In genomic region chr16:28910046-28911031, GRCh38 we compare ENCODE assay signal across 14 cellular contexts. TPM values are rescaled to one million over a fixed set of nuclear protein-coding genes. Genes with fewer than 3 reads are reported as not detected.
A peak's percentile ranks its signal among the peaks of the same experiment; 100 is the strongest.
DNase-seq lines count a peak whose midpoint lies in the region; ATAC-seq and TF ChIP-seq lines count a peak whose summit lies in the region.
"Had no signal": no experiment of that assay in that cellular context is flagged by ENCODE, and none has a peak within 500 bp of the region (broad histone marks: within the 10 kb centered on the region; RNA-seq: fewer than 3 reads in every experiment).

No MANE protein-coding gene starts in this region.

- peak; percentile 14 for DNase-seq in stimulated activated CD4-positive, alpha-beta T cell treated with anti-CD3 and anti-CD28 coated beads, Interleukin-1b, Interleukin-23, amount 100 ng/mL, for 48 hours
- DNase-seq in stimulated activated CD4-positive, alpha-beta T cell treated with anti-CD3 and anti-CD28 coated beads, Interleukin-15, amount 100 ng/mL, for 24 hours, result no peak
- DNase-seq in NCI-H82 treated with DMSO at 0.1 percent for 48 hours (lab: John Stamatoyannopoulos, UW; ENCODE audit: unreplicated experiment) (peak; percentile 41), epithelial cell of esophagus (ENCODE audit: low read depth) (peak; percentile 63), SK-N-DZ (ENCODE audit: low spot score) (no peak), cerebellum (ENCODE audit: low spot score) (no peak), mesothelial cell of epicardium (ENCODE audit: low spot score in 2 of 2, unreplicated experiment in 2 of 2) (no peak)

- H3K9me3 Mint-ChIP-seq in mesothelial cell of epicardium, result no peaks in the 10 kb centered on the region
- H3K9me3 Mint-ChIP-seq: neural progenitor cell had no signal

- TF ChIP-seq CTCF in epithelial cell of esophagus (IDR thresholded peaks at IDR 0.05; ENCODE audit: insufficient read depth, low read depth, low read length, missing control alignments), result no peak
- TF ChIP-seq CTCF in mesothelial cell of epicardium (IDR thresholded peaks at IDR 0.05; ENCODE audit: unreplicated experiment), result no peak

- peaks cover 9% of the 10 kb centered on the region for H3K36me3 Mint-ChIP-seq in mesothelial cell of epicardium

- H3K4me3 ChIP-seq in epithelial cell of esophagus (ENCODE audit: low read length), result no peak overlapping the region
- H3K4me3 ChIP-seq: neural progenitor cell, smooth muscle cell had no signal

- ATAC-seq in HG02938 (IDR thresholded peaks at IDR 0.05; ENCODE audit: unreplicated experiment), result no peak

- H3K4me1 Mint-ChIP-seq in mesothelial cell of epicardium, result no peaks in the 10 kb centered on the region

- H3K4me3 Mint-ChIP-seq in mesothelial cell of epicardium, result no peak overlapping the region
- H3K4me3 Mint-ChIP-seq: neural progenitor cell had no signal

- H3K27ac Mint-ChIP-seq in mesothelial cell of epicardium, result no peak overlapping the region

- H3K27me3 Mint-ChIP-seq in mesothelial cell of epicardium (ENCODE audit: low read depth), result no peaks in the 10 kb centered on the region

RNA-seq across cellular contexts. Expression of gene RABEP2, which starts 14.7 kb away (rescaled TPM):
- polyA plus RNA-seq in SK-N-DZ (2014; cell fraction: cytosol; rRNA removed), result 16.8 and 40.0 TPM in 2 replicates
- 18.0 and 25.7 TPM in 2 replicates for polyA plus RNA-seq in SK-N-DZ (2014; cell fraction: nucleus; rRNA removed)
- 7.3 TPM for total RNA-seq in cerebellum
- total RNA-seq in mesothelial cell of epicardium, result 26.8 to 30.1 TPM (median 29.7 TPM) in 3 replicates

RNA-seq across cellular contexts. Expression of gene CD19, which starts 21.4 kb away (rescaled TPM):
- not detected in 2 replicates for polyA plus RNA-seq in SK-N-DZ (2014; cell fraction: cytosol; rRNA removed)
- polyA plus RNA-seq in SK-N-DZ (2014; cell fraction: nucleus; rRNA removed), result 0.12 and 0.32 TPM in 2 replicates
- not detected for total RNA-seq in cerebellum
- total RNA-seq in mesothelial cell of epicardium, result not detected in 3 replicates
- total RNA-seq: astrocyte, epithelial cell of proximal tubule, HT-29, smooth muscle cell had no signal
- polyA plus RNA-seq: BJ, smooth muscle cell had no signal

RNA-seq across cellular contexts. Expression of gene ATP2A1, which starts 32.1 kb away (rescaled TPM):
- 0.36 and 2.9 TPM in 2 replicates for polyA plus RNA-seq in SK-N-DZ (2014; cell fraction: cytosol; rRNA removed)
- 2.8 and 5.4 TPM in 2 replicates for polyA plus RNA-seq in SK-N-DZ (2014; cell fraction: nucleus; rRNA removed)
- 0.18 TPM for total RNA-seq in cerebellum
- total RNA-seq in mesothelial cell of epicardium, result 2.9 to 3.6 TPM (median 3.0 TPM) in 3 replicates

RNA-seq across cellular contexts. Expression of gene NFATC2IP, which starts 40.4 kb away (rescaled TPM):
- 40.0 and 57.1 TPM in 2 replicates for polyA plus RNA-seq in SK-N-DZ (2014; cell fraction: cytosol; rRNA removed)
- 114 and 154 TPM in 2 replicates for polyA plus RNA-seq in SK-N-DZ (2014; cell fraction: nucleus; rRNA removed)
- 35.2 TPM for total RNA-seq in cerebellum
- total RNA-seq in mesothelial cell of epicardium, result 48.6 to 58.2 TPM (median 48.7 TPM) in 3 replicates

RNA-seq across cellular contexts. Expression of gene SH2B1, which starts 46.7 kb away (rescaled TPM):
- 33.3 and 40.4 TPM in 2 replicates for polyA plus RNA-seq in SK-N-DZ (2014; cell fraction: cytosol; rRNA removed)
- 79.8 and 99.7 TPM in 2 replicates for polyA plus RNA-seq in SK-N-DZ (2014; cell fraction: nucleus; rRNA removed)
- 14.4 TPM for total RNA-seq in cerebellum
- 73.9 to 78.5 TPM (median 76.8 TPM) in 3 replicates for total RNA-seq in mesothelial cell of epicardium

Comparison
In these comparisons a context has a peak if more than half of its experiments do, and no peak if none do; other contexts are left out.
1. DNase-seq: peak in stimulated activated CD4-positive, alpha-beta T cell treated with anti-CD3 and anti-CD28 coated beads, Interleukin-1b, Interleukin-23, amount 100 ng/mL, for 48 hours (single experiment), NCI-H82 treated with DMSO at 0.1 percent for 48 hours (single experiment) and epithelial cell of esophagus (single experiment); none in stimulated activated CD4-positive, alpha-beta T cell treated with anti-CD3 and anti-CD28 coated beads, Interleukin-15, amount 100 ng/mL, for 24 hours (single experiment), SK-N-DZ (single experiment), cerebellum (single experiment) and mesothelial cell of epicardium (0 of 2).